In genomic region chr14:22838631-22839041, GRCh38 we compare ENCODE assay signal across 9 cellular contexts. TPM values are rescaled to one million over a fixed set of nuclear protein-coding genes. Genes with fewer than 3 reads are reported as not detected.
A peak's percentile ranks its signal among the peaks of the same experiment; 100 is the strongest.
DNase-seq lines count a peak whose midpoint lies in the region; ATAC-seq, FAIRE-seq and TF ChIP-seq lines count a peak whose summit lies in the region.
"Had no signal": no experiment of that assay in that cellular context is flagged by ENCODE, and none has a peak within 500 bp of the region (broad histone marks: within the 10 kb centered on the region; RNA-seq: fewer than 3 reads in every experiment).

No MANE protein-coding gene starts in this region.

- in situ Hi-C loops in GM12878 (cut with MboI), result no loop called here

- TF ChIP-seq RAD21 in GM12878 (IDR thresholded peaks at IDR 0.05; ENCODE audit: insufficient read depth, low read depth, low read length), result no peak

- TF ChIP-seq EP300 in GM12878 (IDR thresholded peaks at IDR 0.05; ENCODE audit: borderline replicate concordance in 1 of 2, control insufficient read depth in 1 of 2, low read depth in 2 of 2, low read length in 2 of 2), result no peak

- H2AFZ ChIP-seq in GM12878 (ENCODE audit: control insufficient read depth, low read depth, low read length), result peak overlapping the region; percentile 25; the same call in 1 of the 2 replicates

- BruUV-seq in GM12878 (replicated peaks; lab: Mats Ljungman, UMichigan), result no TSS peak

- H3K4me2 ChIP-seq in GM12878 (ENCODE audit: control insufficient read depth, insufficient read depth), result peak overlapping the region; percentile 64

- H3K27ac ChIP-seq in GM12878 (ENCODE audit: control insufficient read depth, insufficient read depth) (no peak overlapping the region), stomach smooth muscle (ENCODE audit: low read length) (peak overlapping the region; percentile 95)
- H3K27ac ChIP-seq: VCaP had no signal

- peaks cover 3% of the 10 kb centered on the region for H3K4me1 Mint-ChIP-seq in T-helper 2 cell treated with Interferon-gamma antibody and Interleukin-4, amounts not matched to agents 5 μg/mL and 100 μg/mL, for 36 hours (ENCODE audit: low read depth)

- no peaks in the 10 kb centered on the region for H3K9me3 Mint-ChIP-seq in T-helper 2 cell treated with Interferon-gamma antibody and Interleukin-4, amounts not matched to agents 5 μg/mL and 100 μg/mL, for 36 hours

- H3K27ac Mint-ChIP-seq in T-helper 2 cell treated with Interferon-gamma antibody and Interleukin-4, amounts not matched to agents 5 μg/mL and 100 μg/mL, for 36 hours, result no peak overlapping the region

- no peak for TF ChIP-seq POLR2A in GM12878 (IDR thresholded peaks at IDR 0.05; ENCODE audit: low read depth, low read length)

- H3K4me3 ChIP-seq in GM12878 (no peak overlapping the region), stomach smooth muscle (ENCODE audit: low read length in 2 of 2) (peak overlapping the region; percentile 80 to 91)

- 53% methylated on average over 6 of the region's 6 CpGs for WGBS in GM12878 (ENCODE audit: insufficient coverage, insufficient replicate concordance, low lambda C conversion rate, missing lambda C conversion rate)

- TF ChIP-seq CTCF in GM12878 (IDR thresholded peaks at IDR 0.05 in 2 of 3, conservative IDR thresholded peaks at IDR 0.05 in 1 of 3; ENCODE audit: control insufficient read depth in 2 of 3, extremely low read depth in 1 of 3, insufficient read depth in 1 of 3, low read depth in 3 of 3, low read length in 3 of 3), result no peak

- H3K79me2 ChIP-seq in GM12878 (ENCODE audit: control insufficient read depth, insufficient read depth, low read length), result no peaks in the 10 kb centered on the region

- no peaks in the 10 kb centered on the region for H4K20me1 ChIP-seq in GM12878 (ENCODE audit: control insufficient read depth, insufficient read depth)

- H3K27me3 ChIP-seq in GM12878 (replicated peaks in 1 of 2; ENCODE audit: control insufficient read depth in 2 of 2, insufficient read depth in 2 of 2, low read length in 1 of 2) (no peaks in the 10 kb centered on the region), stomach smooth muscle (ENCODE audit: control insufficient read depth in 1 of 2, insufficient read depth in 2 of 2, low read length in 2 of 2) (no peaks in the 10 kb centered on the region)

- peak; percentile 74 for ATAC-seq in GM12878
- ATAC-seq in GM18861 (IDR thresholded peaks at IDR 0.05; ENCODE audit: unreplicated experiment), result no peak

- CTCF ChIA-PET in GM12878 (lab: Yijun Ruan, JAX), result interaction anchor here (0.7 to 3.7 kb wide), 5 partner anchors 8 to 65 kb away, joined by 3 to 25 read pairs (median 3); no protein-coding TSS in a partner anchor

- H3K9me3 ChIP-seq in GM12878 (replicated peaks; ENCODE audit: control insufficient read depth, insufficient read depth, low read length) (no peaks in the 10 kb centered on the region), stomach smooth muscle (ENCODE audit: control insufficient read depth in 2 of 2, low read length in 2 of 2) (no peaks in the 10 kb centered on the region)

- SMC1A ChIA-PET in GM12878 (lab: Charles Lee; ENCODE audit: uncharacterized antibody, unreplicated experiment), result interaction anchor here (0.9 to 2.4 kb wide), 6 partner anchors 8 to 269 kb away, joined by 3 to 8 read pairs (median 4); no protein-coding TSS in a partner anchor

- POLR2A ChIA-PET in GM12878 (lab: Charles Lee), result interaction anchor here (0.7 to 1.7 kb wide), 2 partner anchors 42 to 448 kb away, joined by 4 to 5 read pairs; no protein-coding TSS in a partner anchor

- intact Hi-C loops in GM12878 (cut with micrococcal nuclease; ENCODE audit: unreplicated experiment), result no loop called here

- H3K9ac ChIP-seq in GM12878 (ENCODE audit: control insufficient read depth, insufficient read depth, low read length) (no peak overlapping the region), stomach smooth muscle (ENCODE audit: low read length in 2 of 2) (peak overlapping the region; percentile 93)

- peaks cover 21% of the 10 kb centered on the region for H3K4me1 ChIP-seq in GM12878 (ENCODE audit: control insufficient read depth, insufficient read depth, low read length)
- peaks cover 60% of the 10 kb centered on the region for H3K4me1 ChIP-seq in stomach smooth muscle (ENCODE audit: control insufficient read depth, insufficient read depth, low read length)

- H3K27me3 Mint-ChIP-seq in T-helper 2 cell treated with Interferon-gamma antibody and Interleukin-4, amounts not matched to agents 5 μg/mL and 100 μg/mL, for 36 hours (ENCODE audit: low read depth), result peaks cover 21% of the 10 kb centered on the region

- no peak for FAIRE-seq in GM12878 (lab: Jason Lieb, UNC)

- DNase-seq in HK-2 (ENCODE audit: unreplicated experiment) (peak; percentile 53), GM12878 (ENCODE audit: low read depth, low spot score) (no peak), islet precursor cell (peak; percentile 70), NCI-H524 (lab: John Stamatoyannopoulos, UW) (no peak)
- DNase-seq in T-helper 2 cell treated with Interferon-gamma antibody and Interleukin-4, amounts not matched to agents 5 μg/mL and 100 μg/mL, for 36 hours (ENCODE audit: low spot score), result no peak
- no peak for DNase-seq in stimulated activated naive CD4-positive, alpha-beta T cell treated with Interleukin-2 at 50 U/mL for 16 hours (lab: John Stamatoyannopoulos, UW)

- peaks cover 0 to 9% of the 10 kb centered on the region in 2 experiments; a peak in 2 of 4 replicates for H3K36me3 ChIP-seq in GM12878 (ENCODE audit: control insufficient read depth in 2 of 2, insufficient read depth in 2 of 2, low read length in 1 of 2)
- H3K36me3 ChIP-seq in stomach smooth muscle (ENCODE audit: control insufficient read depth in 2 of 2, insufficient read depth in 2 of 2, low read length in 2 of 2), result peaks cover 32% of the 10 kb centered on the region in 2 donors

- peaks cover 27% of the 10 kb centered on the region for H3K36me3 Mint-ChIP-seq in T-helper 2 cell treated with Interferon-gamma antibody and Interleukin-4, amounts not matched to agents 5 μg/mL and 100 μg/mL, for 36 hours (ENCODE audit: low read depth)

- no peak overlapping the region for H3K4me3 Mint-ChIP-seq in T-helper 2 cell treated with Interferon-gamma antibody and Interleukin-4, amounts not matched to agents 5 μg/mL and 100 μg/mL, for 36 hours

- RAD21 ChIA-PET in GM12878 (lab: Charles Lee; ENCODE audit: unreplicated experiment), result interaction anchor here (0.5 to 2.6 kb wide), 4 partner anchors 10 to 216 kb away, joined by 3 to 10 read pairs (median 4); no protein-coding TSS in a partner anchor

RNA-seq across cellular contexts. Expression of gene MMP14, which starts 2.3 kb away (rescaled TPM):
- 3.2 and 5.0 TPM in 2 replicates for total RNA-seq in GM12878 (2013; cell fraction: nucleolus; rRNA removed)
- total RNA-seq in GM12878 (2014; rRNA removed), result 0.38 and 0.85 TPM in 2 replicates
- total RNA-seq in GM12878 (2014; rRNA removed; fragmentation: Illumina TruSeq; extraction: Trizol), result 0.28 and 0.31 TPM in 2 replicates
- 1.1 and 1.8 TPM in 2 replicates for total RNA-seq in GM12878 (2021)
- polyA plus RNA-seq in GM12878 (2011; ENCODE audit: low read depth), result 1.2 TPM
- 0.65 and 0.91 TPM in 2 replicates for polyA plus RNA-seq in GM12878 (2011; rRNA removed)
- polyA plus RNA-seq in GM12878 (2011; cell fraction: cytosol; rRNA removed), result 1.8 and 2.0 TPM in 2 replicates
- 7.5 and 8.2 TPM in 2 replicates for polyA plus RNA-seq in GM12878 (2011; cell fraction: nucleus; rRNA removed)
- 0.46 and 0.59 TPM in 2 replicates for polyA plus RNA-seq in GM12878 (2012)
- polyA plus RNA-seq in GM12878 (2014; fragmentation: Illumina TruSeq; extraction: Trizol), result 0.27 and 0.56 TPM in 2 replicates
- not detected for polyA plus RNA-seq in GM12878 (2014; fragmentation: Nextera tagmentation; extraction: Ambion mirVana)
- polyA plus RNA-seq in GM12878 (2014; rRNA removed), result 1.8 and 1.9 TPM in 2 replicates
- polyA plus RNA-seq in GM12878 (2016; fragmentation: Nextera tagmentation; extraction: Ambion mirVana), result under 1 TPM; 0.32 to 0.42 TPM
- polyA minus RNA-seq in GM12878 (2011; rRNA and poly(A)+ RNA removed), result 0.15 and 0.26 TPM in 2 replicates
- not detected in 2 replicates for polyA minus RNA-seq in GM12878 (2011; cell fraction: cytosol; rRNA and poly(A)+ RNA removed)
- polyA minus RNA-seq in GM12878 (2011; cell fraction: nucleus; rRNA and poly(A)+ RNA removed), result 0.57 and 1.1 TPM in 2 replicates

RNA-seq across cellular contexts. Expression of gene MRPL52, which starts 8.9 kb away (rescaled TPM):
- 21.8 and 22.3 TPM in 2 replicates for total RNA-seq in GM12878 (2013; cell fraction: nucleolus; rRNA removed)
- total RNA-seq in GM12878 (2014; rRNA removed) (102 and 143 TPM in 2 replicates), GM12878 (2014; rRNA removed; fragmentation: Illumina TruSeq; extraction: Trizol) (110 and 135 TPM in 2 replicates), GM12878 (2021) (193 and 208 TPM in 2 replicates)
- polyA plus RNA-seq in GM12878 (2011; ENCODE audit: low read depth), result 136 TPM
- polyA plus RNA-seq in GM12878 (2011; rRNA removed) (62.7 and 86.1 TPM in 2 replicates), GM12878 (2014; fragmentation: Illumina TruSeq; extraction: Trizol) (43.2 and 67.3 TPM in 2 replicates), GM12878 (2014; fragmentation: Nextera tagmentation; extraction: Ambion mirVana) (100 to 1,000 TPM in 1 of 2 experiments, 10 to 100 TPM in 1; 51.7 to 142 TPM), GM12878 (2014; rRNA removed) (172 and 212 TPM in 2 replicates), GM12878 (2016; fragmentation: Nextera tagmentation; extraction: Ambion mirVana) (100 to 1,000 TPM; 530 to 541 TPM)
- polyA plus RNA-seq in GM12878 (2011; cell fraction: cytosol; rRNA removed), result 51.4 and 58.7 TPM in 2 replicates
- polyA plus RNA-seq in GM12878 (2011; cell fraction: nucleus; rRNA removed), result 32.4 and 47.1 TPM in 2 replicates
- 113 and 144 TPM in 2 replicates for polyA plus RNA-seq in GM12878 (2012)
- polyA minus RNA-seq in GM12878 (2011; rRNA and poly(A)+ RNA removed), result 9.3 and 15.1 TPM in 2 replicates
- 12.3 and 22.1 TPM in 2 replicates for polyA minus RNA-seq in GM12878 (2011; cell fraction: cytosol; rRNA and poly(A)+ RNA removed)
- 7.9 and 18.8 TPM in 2 replicates for polyA minus RNA-seq in GM12878 (2011; cell fraction: nucleus; rRNA and poly(A)+ RNA removed)

RNA-seq across cellular contexts. Expression of gene SLC7A7, which starts 23.4 kb away (rescaled TPM):
- 64.8 and 70.2 TPM in 2 replicates for total RNA-seq in GM12878 (2013; cell fraction: nucleolus; rRNA removed)
- total RNA-seq in GM12878 (2014; rRNA removed) (55.6 and 58.5 TPM in 2 replicates), GM12878 (2014; rRNA removed; fragmentation: Illumina TruSeq; extraction: Trizol) (38.5 and 39.7 TPM in 2 replicates), GM12878 (2021) (44.7 and 50.8 TPM in 2 replicates)
- polyA plus RNA-seq in GM12878 (2011; ENCODE audit: low read depth), result 31.6 TPM
- polyA plus RNA-seq in GM12878 (2011; rRNA removed) (58.6 and 79.2 TPM in 2 replicates), GM12878 (2014; fragmentation: Illumina TruSeq; extraction: Trizol) (64.3 and 65.1 TPM in 2 replicates), GM12878 (2014; fragmentation: Nextera tagmentation; extraction: Ambion mirVana) (10 to 100 TPM; 48.1 to 72.7 TPM), GM12878 (2014; rRNA removed) (53.5 and 60.2 TPM in 2 replicates), GM12878 (2016; fragmentation: Nextera tagmentation; extraction: Ambion mirVana) (10 to 100 TPM; 27.8 to 31.1 TPM)
- 81.8 and 100 TPM in 2 replicates for polyA plus RNA-seq in GM12878 (2011; cell fraction: cytosol; rRNA removed)
- polyA plus RNA-seq in GM12878 (2011; cell fraction: nucleus; rRNA removed), result 56.1 and 60.0 TPM in 2 replicates
- 29.4 and 38.4 TPM in 2 replicates for polyA plus RNA-seq in GM12878 (2012)
- polyA minus RNA-seq in GM12878 (2011; rRNA and poly(A)+ RNA removed), result 85.9 and 88.4 TPM in 2 replicates
- 18.2 and 18.3 TPM in 2 replicates for polyA minus RNA-seq in GM12878 (2011; cell fraction: cytosol; rRNA and poly(A)+ RNA removed)
- 15.2 and 20.2 TPM in 2 replicates for polyA minus RNA-seq in GM12878 (2011; cell fraction: nucleus; rRNA and poly(A)+ RNA removed)

RNA-seq across cellular contexts. Expression of gene LRP10, which starts 32.9 kb away (rescaled TPM):
- 43.0 and 46.7 TPM in 2 replicates for total RNA-seq in GM12878 (2013; cell fraction: nucleolus; rRNA removed)
- total RNA-seq in GM12878 (2014; rRNA removed) (16.7 and 17.8 TPM in 2 replicates), GM12878 (2014; rRNA removed; fragmentation: Illumina TruSeq; extraction: Trizol) (10.5 and 13.5 TPM in 2 replicates), GM12878 (2021) (51.5 and 56.9 TPM in 2 replicates)
- 23.9 TPM for polyA plus RNA-seq in GM12878 (2011; ENCODE audit: low read depth)
- polyA plus RNA-seq in GM12878 (2011; rRNA removed) (7.9 and 20.4 TPM in 2 replicates), GM12878 (2014; fragmentation: Illumina TruSeq; extraction: Trizol) (8.3 and 24.5 TPM in 2 replicates), GM12878 (2014; fragmentation: Nextera tagmentation; extraction: Ambion mirVana) (1 to 10 TPM; 3.0 TPM), GM12878 (2014; rRNA removed) (21.4 and 23.0 TPM in 2 replicates), GM12878 (2016; fragmentation: Nextera tagmentation; extraction: Ambion mirVana) (10 to 100 TPM; 43.8 to 53.7 TPM)
- polyA plus RNA-seq in GM12878 (2011; cell fraction: cytosol; rRNA removed), result 30.1 and 31.1 TPM in 2 replicates
- 57.3 and 57.9 TPM in 2 replicates for polyA plus RNA-seq in GM12878 (2011; cell fraction: nucleus; rRNA removed)
- 47.1 and 60.2 TPM in 2 replicates for polyA plus RNA-seq in GM12878 (2012)
- polyA minus RNA-seq in GM12878 (2011; rRNA and poly(A)+ RNA removed), result 43.4 and 68.8 TPM in 2 replicates
- 30.1 and 34.1 TPM in 2 replicates for polyA minus RNA-seq in GM12878 (2011; cell fraction: cytosol; rRNA and poly(A)+ RNA removed)
- 24.3 and 36.3 TPM in 2 replicates for polyA minus RNA-seq in GM12878 (2011; cell fraction: nucleus; rRNA and poly(A)+ RNA removed)

RNA-seq across cellular contexts. Expression of gene REM2, which starts 44.4 kb away (rescaled TPM):
- total RNA-seq in GM12878 (2013; cell fraction: nucleolus; rRNA removed), result 3.3 and 4.7 TPM in 2 replicates
- total RNA-seq in GM12878 (2014; rRNA removed), result 0.87 and 1.2 TPM in 2 replicates
- total RNA-seq in GM12878 (2014; rRNA removed; fragmentation: Illumina TruSeq; extraction: Trizol), result 0.27 and 0.37 TPM in 2 replicates
- 0.66 and 0.69 TPM in 2 replicates for total RNA-seq in GM12878 (2021)
- polyA plus RNA-seq in GM12878 (2011; ENCODE audit: low read depth), result 0.84 TPM
- polyA plus RNA-seq in GM12878 (2011; rRNA removed), result 0.69 and 1.1 TPM in 2 replicates
- polyA plus RNA-seq in GM12878 (2011; cell fraction: cytosol; rRNA removed), result 0.59 and 0.61 TPM in 2 replicates
- 1.9 and 2.3 TPM in 2 replicates for polyA plus RNA-seq in GM12878 (2011; cell fraction: nucleus; rRNA removed)
- polyA plus RNA-seq in GM12878 (2012), result 0.94 and 1.6 TPM in 2 replicates
- 0.17 and 0.66 TPM in 2 replicates for polyA plus RNA-seq in GM12878 (2014; fragmentation: Illumina TruSeq; extraction: Trizol)
- 1 to 10 TPM in 1 of 2 experiments, under 1 TPM in 1; 0.68 to 1.3 TPM for polyA plus RNA-seq in GM12878 (2014; fragmentation: Nextera tagmentation; extraction: Ambion mirVana)
- 1.3 and 1.5 TPM in 2 replicates for polyA plus RNA-seq in GM12878 (2014; rRNA removed)
- 1 to 10 TPM in 1 of 2 experiments, under 1 TPM in 1; 0.97 to 1.5 TPM for polyA plus RNA-seq in GM12878 (2016; fragmentation: Nextera tagmentation; extraction: Ambion mirVana)
- polyA minus RNA-seq in GM12878 (2011; rRNA and poly(A)+ RNA removed), result 0.88 and 1.6 TPM in 2 replicates
- 0.94 TPM in 2 replicates for polyA minus RNA-seq in GM12878 (2011; cell fraction: cytosol; rRNA and poly(A)+ RNA removed)
- 2.4 and 2.8 TPM in 2 replicates for polyA minus RNA-seq in GM12878 (2011; cell fraction: nucleus; rRNA and poly(A)+ RNA removed)

Comparison
In these comparisons a context has a peak if more than half of its experiments do, and no peak if none do; other contexts are left out.
1. DNase-seq: peak in HK-2 (single experiment) and islet precursor cell (single experiment); none in GM12878 (single experiment), NCI-H524 (0 of 2), T-helper 2 cell treated with Interferon-gamma antibody and Interleukin-4, amounts not matched to agents 5 μg/mL and 100 μg/mL, for 36 hours (single experiment) and stimulated activated naive CD4-positive, alpha-beta T cell treated with Interleukin-2 at 50 U/mL for 16 hours (single experiment).